In genomic region chr3:150061288-150062018, GRCh38 we compare ENCODE assay signal across 21 cellular contexts.
A peak's percentile ranks its signal among the peaks of the same experiment; 100 is the strongest.
DNase-seq lines count a peak whose midpoint lies in the region; ATAC-seq, FAIRE-seq and TF ChIP-seq lines count a peak whose summit lies in the region.
"Had no signal": no experiment of that assay in that cellular context is flagged by ENCODE, and none has a peak within 500 bp of the region (broad histone marks: within the 10 kb centered on the region; RNA-seq: fewer than 3 reads in every experiment).

No MANE protein-coding gene starts in this region.

- no peak overlapping the region for H3K4me2 ChIP-seq in HepG2 (ENCODE audit: low read depth, low read length)

- TF ChIP-seq CTCF in ascending aorta (IDR thresholded peaks at IDR 0.05) (no peak), right atrium auricular region (IDR thresholded peaks at IDR 0.05) (no peak), gastrocnemius medialis (IDR thresholded peaks at IDR 0.05 in 4 of 5, conservative IDR thresholded peaks at IDR 0.05 in 1 of 5) (no peak), HepG2 (CRISPR knock-in tag; IDR thresholded peaks at IDR 0.05) (no peak), thyroid gland (IDR thresholded peaks at IDR 0.05) (no peak), endothelial cell (IDR thresholded peaks at IDR 0.05; ENCODE audit: unreplicated experiment) (no peak)

- POLR2A ChIA-PET in HepG2 (lab: Yijun Ruan, JAX), result no interaction called here

- no peak overlapping the region for H3K4me3 ChIP-seq in ascending aorta
- H3K4me3 ChIP-seq in right atrium auricular region, result no peak overlapping the region
- peak overlapping the region in 2 of 4 donors; percentile 12 to 29 for H3K4me3 ChIP-seq in gastrocnemius medialis
- no peak overlapping the region for H3K4me3 ChIP-seq in HepG2 (replicated peaks in 1 of 3; ENCODE audit: insufficient read depth in 1 of 3, low read depth in 2 of 3, low read length in 3 of 3)
- no peak overlapping the region for H3K4me3 ChIP-seq in thyroid gland (replicated peaks in 1 of 3)
- H3K4me3 ChIP-seq: body of pancreas, transverse colon had no signal

- in situ Hi-C loops in gastrocnemius medialis (cut with MboI; ENCODE audit: low sequenced_read_pairs in 4 of 4), result loop anchor here in 1 of 4 donors (25.0 kb wide), 1 partner anchor 1049 kb away; no protein-coding TSS in a partner anchor
- in situ Hi-C loops in HepG2 (cut with HindIII; ENCODE audit: extremely low pct_ligation_motif_present, low pct_unique_long_range_greater_than_20kb), result no loop called here

- BruUV-seq in HepG2 (replicated peaks; lab: Mats Ljungman, UMichigan), result no TSS peak

- CTCF ChIA-PET in HepG2 (lab: Yijun Ruan, JAX; ENCODE audit: low intra/inter-chr PET ratio, low total read pairs), result no interaction called here

- H4K20me1 ChIP-seq in HepG2 (ENCODE audit: insufficient read depth, low read length), result no peaks in the 10 kb centered on the region

- H3K27me3 ChIP-seq in ascending aorta (no peaks in the 10 kb centered on the region), right atrium auricular region (no peaks in the 10 kb centered on the region), gastrocnemius medialis (no peaks in the 10 kb centered on the region), HepG2 (ENCODE audit: control insufficient read depth in 1 of 2, insufficient read depth in 2 of 2, low read length in 2 of 2) (peaks cover 0 to 8% of the 10 kb centered on the region in 2 experiments; a peak in 3 of 5 replicates), thyroid gland (no peaks in the 10 kb centered on the region)
- H3K27me3 ChIP-seq: body of pancreas, transverse colon had no signal

- no peaks in the 10 kb centered on the region for H3K36me3 Mint-ChIP-seq in endothelial cell (ENCODE audit: low read depth, unreplicated experiment)
- H3K36me3 Mint-ChIP-seq: activated naive CD4-positive, alpha-beta T cell treated with anti-CD3 and anti-CD28 coated beads, Interleukin-2, amount 50 U/mL, for 72 hours; memory B cell; natural killer cell; stimulated activated effector memory CD8-positive, alpha-beta T cell treated with anti-CD3 and anti-CD28 coated beads, Interleukin-12 subunit alpha, Interleukin-12 subunit beta, amount 100 ng/mL, for 72 hours had no signal

- intact Hi-C loops in ascending aorta (cut with DNase I) (no loop called here), gastrocnemius medialis (cut with DNase I; ENCODE audit: low total_unique reads) (loop anchor here (1.0 to 10.0 kb wide), 5 partner anchors 25 to 1047 kb away; no protein-coding TSS in a partner anchor), HepG2 (cut with micrococcal nuclease; ENCODE audit: unreplicated experiment) (no loop called here), thyroid gland (cut with DNase I) (no loop called here)

- no peaks in the 10 kb centered on the region for H3K27me3 Mint-ChIP-seq in endothelial cell (ENCODE audit: unreplicated experiment)

- 49% methylated on average over 4 of the region's 4 CpGs for WGBS in HepG2 (ENCODE audit: low lambda C conversion rate)
- WGBS in thyroid gland, 2 donors, result 70 to 76% methylated on average over 4 of the region's 4 CpGs

- peaks cover 0 to 11% of the 10 kb centered on the region in 2 donors for H3K4me1 ChIP-seq in ascending aorta
- H3K4me1 ChIP-seq in right atrium auricular region, result peaks cover 0 to 28% of the 10 kb centered on the region in 2 donors
- H3K4me1 ChIP-seq in gastrocnemius medialis, result peaks cover 40 to 65% of the 10 kb centered on the region in 2 donors
- no peaks in the 10 kb centered on the region for H3K4me1 ChIP-seq in HepG2 (ENCODE audit: insufficient read depth, low read length)
- peaks cover 4 to 12% of the 10 kb centered on the region in 2 donors for H3K4me1 ChIP-seq in thyroid gland
- H3K4me1 ChIP-seq: body of pancreas had no signal

- H3K9me3 Mint-ChIP-seq in endothelial cell (ENCODE audit: unreplicated experiment), result no peaks in the 10 kb centered on the region
- H3K9me3 Mint-ChIP-seq: activated CD8-positive, alpha-beta T cell treated with anti-CD3 and anti-CD28 coated beads for 36 hours; activated naive CD4-positive, alpha-beta T cell treated with anti-CD3 and anti-CD28 coated beads, Interleukin-2, amount 50 U/mL, for 72 hours; activated T-cell treated with anti-CD3 and anti-CD28 coated beads, Interleukin-2, amount 50 U/mL, for 72 hours; memory B cell; natural killer cell; stimulated activated effector memory CD8-positive, alpha-beta T cell treated with anti-CD3 and anti-CD28 coated beads, Interleukin-12 subunit alpha, Interleukin-12 subunit beta, amount 100 ng/mL, for 72 hours had no signal

- peak overlapping the region; percentile 79 to 91 for H3K27ac ChIP-seq in ascending aorta
- peak overlapping the region; percentile 62 to 73 for H3K27ac ChIP-seq in right atrium auricular region
- peak overlapping the region; percentile 92 to 95 (median 94) for H3K27ac ChIP-seq in gastrocnemius medialis
- no peak overlapping the region for H3K27ac ChIP-seq in HepG2 (ENCODE audit: extremely low read length, insufficient read depth, low read length)
- no peak overlapping the region for H3K27ac ChIP-seq in thyroid gland
- H3K27ac ChIP-seq: body of pancreas had no signal

- no peak overlapping the region for H3K9ac ChIP-seq in HepG2 (ENCODE audit: insufficient read depth, low read depth, low read length)

- H3K4me3 Mint-ChIP-seq in endothelial cell (ENCODE audit: unreplicated experiment), result no peak overlapping the region
- H3K4me3 Mint-ChIP-seq: activated CD8-positive, alpha-beta T cell treated with anti-CD3 and anti-CD28 coated beads for 36 hours; activated T-cell treated with anti-CD3 and anti-CD28 coated beads, Interleukin-2, amount 50 U/mL, for 72 hours; memory B cell; natural killer cell; stimulated activated effector memory CD8-positive, alpha-beta T cell treated with anti-CD3 and anti-CD28 coated beads, Interleukin-12 subunit alpha, Interleukin-12 subunit beta, amount 100 ng/mL, for 72 hours had no signal

- ATAC-seq in gastrocnemius medialis (peak; percentile 76 to 84), GM21528 (IDR thresholded peaks at IDR 0.05; ENCODE audit: low FRiP score, unreplicated experiment) (no peak), HepG2 (no peak)
- ATAC-seq: activated CD8-positive, alpha-beta T cell treated with anti-CD3 and anti-CD28 coated beads for 36 hours; activated naive CD4-positive, alpha-beta T cell treated with anti-CD3 and anti-CD28 coated beads, Interleukin-2, amount 50 U/mL, for 72 hours; activated T-cell treated with anti-CD3 and anti-CD28 coated beads, Interleukin-2, amount 50 U/mL, for 72 hours; body of pancreas; natural killer cell; stimulated activated effector memory CD8-positive, alpha-beta T cell treated with anti-CD3 and anti-CD28 coated beads, Interleukin-12 subunit alpha, Interleukin-12 subunit beta, amount 100 ng/mL, for 72 hours had no signal

- TF ChIP-seq POLR2A in gastrocnemius medialis (IDR thresholded peaks at IDR 0.05), result peak; percentile 33 to 71
- TF ChIP-seq POLR2A in HepG2 (IDR thresholded peaks at IDR 0.05; ENCODE audit: insufficient read depth in 1 of 2, low read depth in 2 of 2, low read length in 2 of 2), result no peak
- no peak for TF ChIP-seq POLR2A in thyroid gland (IDR thresholded peaks at IDR 0.05)

- DNase-seq in LHCN-M2 (ENCODE audit: low read depth) (peak; percentile 83), ascending aorta (ENCODE audit: low spot score in 2 of 2) (no peak), right atrium auricular region (ENCODE audit: low spot score) (no peak), gastrocnemius medialis (peak; percentile 84 to 94), HepG2 (ENCODE audit: low spot score) (no peak), thyroid gland (no peak), endothelial cell (ENCODE audit: low spot score) (no peak)
- DNase-seq: activated CD8-positive, alpha-beta T cell treated with anti-CD3 and anti-CD28 coated beads for 36 hours; activated T-cell treated with anti-CD3 and anti-CD28 coated beads, Interleukin-2, amount 50 U/mL, for 72 hours; body of pancreas; H7; kidney; natural killer cell; NCI-H1417 treated with DMSO at 0.1 percent for 48 hours; NK-92 treated with Interleukin-12 subunit alpha and Interleukin-12 subunit beta, amount 100 ng/mL, for 24 hours; T1000; transverse colon had no signal

- H3K4me1 Mint-ChIP-seq in endothelial cell (ENCODE audit: unreplicated experiment), result no peaks in the 10 kb centered on the region
- H3K4me1 Mint-ChIP-seq: memory B cell; natural killer cell; stimulated activated effector memory CD8-positive, alpha-beta T cell treated with anti-CD3 and anti-CD28 coated beads, Interleukin-12 subunit alpha, Interleukin-12 subunit beta, amount 100 ng/mL, for 72 hours had no signal

- no peak overlapping the region for H2AFZ ChIP-seq in HepG2 (ENCODE audit: low read length)

- H3K9me3 ChIP-seq in ascending aorta (no peaks in the 10 kb centered on the region), right atrium auricular region (no peaks in the 10 kb centered on the region), gastrocnemius medialis (no peaks in the 10 kb centered on the region), HepG2 (ENCODE audit: low read length) (no peaks in the 10 kb centered on the region), thyroid gland (no peaks in the 10 kb centered on the region)
- H3K9me3 ChIP-seq: body of pancreas, transverse colon had no signal

- FAIRE-seq in HepG2 (lab: Jason Lieb, UNC), result no peak
- FAIRE-seq: kidney had no signal

- TF ChIP-seq EP300 in HepG2 (IDR thresholded peaks at IDR 0.05; ENCODE audit: low read depth in 2 of 2, low read length in 2 of 2) (no peak), HepG2 (CRISPR knock-in tag; IDR thresholded peaks at IDR 0.05; ENCODE audit: borderline replicate concordance) (no peak)

- H3K36me3 ChIP-seq in ascending aorta (no peaks in the 10 kb centered on the region), right atrium auricular region (no peaks in the 10 kb centered on the region), gastrocnemius medialis (no peaks in the 10 kb centered on the region), HepG2 (replicated peaks in 1 of 2; ENCODE audit: control insufficient read depth in 1 of 2, insufficient read depth in 2 of 2, low read length in 2 of 2) (no peaks in the 10 kb centered on the region), thyroid gland (no peaks in the 10 kb centered on the region)
- H3K36me3 ChIP-seq: transverse colon had no signal

- H3K79me2 ChIP-seq in HepG2 (ENCODE audit: insufficient read depth, low read length), result no peaks in the 10 kb centered on the region

- H3K27ac Mint-ChIP-seq in endothelial cell (ENCODE audit: unreplicated experiment), result no peak overlapping the region
- H3K27ac Mint-ChIP-seq: activated CD8-positive, alpha-beta T cell treated with anti-CD3 and anti-CD28 coated beads for 36 hours; activated naive CD4-positive, alpha-beta T cell treated with anti-CD3 and anti-CD28 coated beads, Interleukin-2, amount 50 U/mL, for 72 hours; activated T-cell treated with anti-CD3 and anti-CD28 coated beads, Interleukin-2, amount 50 U/mL, for 72 hours; memory B cell; natural killer cell; stimulated activated effector memory CD8-positive, alpha-beta T cell treated with anti-CD3 and anti-CD28 coated beads, Interleukin-12 subunit alpha, Interleukin-12 subunit beta, amount 100 ng/mL, for 72 hours had no signal

- no peak for TF ChIP-seq RAD21 in HepG2 (CRISPR knock-in tag; IDR thresholded peaks at IDR 0.05)

TF ChIP-seq in HepG2, 621 proteins besides CTCF, POLR2A, EP300 and RAD21 (continues in another document):
- TF ChIP-seq ATF3 (CRISPR knock-in tag; IDR thresholded peaks at IDR 0.05) (no peak), ZNF33B (CRISPR knock-in tag; IDR thresholded peaks at IDR 0.05) (no peak)

Comparison
In these comparisons a context has a peak if more than half of its experiments do, and no peak if none do; other contexts are left out.
1. DNase-seq: peak in LHCN-M2 (single experiment) and gastrocnemius medialis (2 of 2); none in ascending aorta (0 of 2), right atrium auricular region (single experiment), HepG2 (single experiment), thyroid gland (0 of 2) and endothelial cell (single experiment).
2. H3K27ac ChIP-seq: peak in ascending aorta (2 of 2), right atrium auricular region (2 of 2) and gastrocnemius medialis (4 of 4); none in HepG2 (single experiment) and thyroid gland (0 of 3).
3. ATAC-seq: peak in gastrocnemius medialis (2 of 2); none in GM21528 (single experiment) and HepG2 (single experiment).
4. POLR2A ChIP-seq: peak in gastrocnemius medialis (2 of 2); none in HepG2 (0 of 2) and thyroid gland (0 of 2).